ENCODE assay signal across 10 cellular contexts in the genomic region with DNA sequence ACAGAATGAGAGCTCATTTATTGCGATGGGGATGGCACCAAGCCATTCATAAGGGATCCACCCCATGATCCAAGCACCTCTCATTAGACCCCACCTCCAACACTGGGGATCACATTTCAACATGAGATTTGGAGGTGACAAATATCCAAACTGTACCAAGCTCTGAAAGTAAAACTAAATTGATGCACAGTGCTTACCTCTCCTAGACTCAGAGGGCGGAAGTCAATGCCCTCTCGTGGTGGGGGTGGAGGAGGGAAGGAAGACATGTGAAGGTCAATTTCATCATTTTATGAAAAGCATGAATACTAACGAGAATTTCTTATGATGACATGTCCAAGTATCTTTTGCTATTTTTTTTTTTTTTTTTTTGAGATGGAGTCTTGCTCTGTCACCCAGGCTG.
A peak's percentile ranks its signal among the peaks of the same experiment; 100 is the strongest.
DNase-seq lines count a peak whose midpoint lies in the region; ATAC-seq lines count a peak whose summit lies in the region.
"Had no signal": no experiment of that assay in that cellular context is flagged by ENCODE, and none has a peak within 500 bp of the region (broad histone marks: within the 10 kb centered on the region; RNA-seq: fewer than 3 reads in every experiment).

No MANE protein-coding gene starts in this region.

- H2AFZ ChIP-seq in neuronal stem cell (ENCODE audit: low read length): no peak overlapping the region

- H3K36me3 ChIP-seq in neuronal stem cell (replicated peaks in 1 of 2; ENCODE audit: control insufficient read depth in 2 of 2, insufficient read depth in 2 of 2, low read length in 2 of 2): no peaks in the 10 kb centered on the region

- H4K91ac ChIP-seq in neuronal stem cell (ENCODE audit: low read depth, low read length, poor library complexity): no peak overlapping the region

- no peaks in the 10 kb centered on the region for H3K9me3 ChIP-seq in neuronal stem cell (replicated peaks in 1 of 2; ENCODE audit: control insufficient read depth in 2 of 2, insufficient read depth in 1 of 2, low read depth in 1 of 2, low read length in 2 of 2)

- H2BK5ac ChIP-seq in neuronal stem cell (ENCODE audit: low read length): no peak overlapping the region

- ATAC-seq in GM18502 (IDR thresholded peaks at IDR 0.05; ENCODE audit: poor library complexity, unreplicated experiment) (peak; percentile 61), GM19468 (IDR thresholded peaks at IDR 0.05; ENCODE audit: extremely low read depth, unreplicated experiment) (peak; percentile 29), HG03520 (IDR thresholded peaks at IDR 0.05; ENCODE audit: unreplicated experiment) (peak; percentile 79), left lobe of liver (peak; percentile 28)

- no peak overlapping the region for H3K9ac ChIP-seq in neuronal stem cell (ENCODE audit: low read depth, low read length, poor library complexity)

- H3K14ac ChIP-seq in neuronal stem cell (ENCODE audit: low read length): no peak overlapping the region

- no peaks in the 10 kb centered on the region for H3K27me3 ChIP-seq in neuronal stem cell (ENCODE audit: control insufficient read depth in 3 of 3, insufficient read depth in 3 of 3, low read depth in 1 of 3, low read length in 3 of 3)

- no peak overlapping the region for H2BK15ac ChIP-seq in neuronal stem cell (ENCODE audit: low read length)

- H3K4ac ChIP-seq in neuronal stem cell (ENCODE audit: low read length): no peak overlapping the region

- H2AK5ac ChIP-seq in neuronal stem cell (ENCODE audit: low read depth, low read length): no peak overlapping the region

- H3K4me2 ChIP-seq in neuronal stem cell (ENCODE audit: insufficient read depth, low read length, poor library complexity, severe bottlenecking): no peak overlapping the region

- no peak overlapping the region for H2BK12ac ChIP-seq in neuronal stem cell (ENCODE audit: low read length)

- no peak overlapping the region for H4K8ac ChIP-seq in neuronal stem cell (ENCODE audit: low read depth, low read length)

- H3K79me1 ChIP-seq in neuronal stem cell (ENCODE audit: low read depth, low read length): no peaks in the 10 kb centered on the region

- no peak overlapping the region for H3K4me3 ChIP-seq in neuronal stem cell (ENCODE audit: low read length in 2 of 2)

- no peak for DNase-seq in left lobe of liver (ENCODE audit: low spot score)
- DNase-seq in iPS-NIHi11 (ENCODE audit: low spot score): no peak
- no peak for DNase-seq in neuronal stem cell (ENCODE audit: low spot score)
- DNase-seq in hepatic stellate cell (ENCODE audit: low spot score): no peak
- DNase-seq: DND-41; effector CD4-positive, alpha-beta T cell; NCI-H345 had no signal

- H3K27ac ChIP-seq in neuronal stem cell (replicated peaks; ENCODE audit: low read length): no peak overlapping the region

- peaks cover 0 to 3% of the 10 kb centered on the region in 2 donors for H3K4me1 ChIP-seq in neuronal stem cell (ENCODE audit: control insufficient read depth in 2 of 2, insufficient read depth in 1 of 2, low read depth in 1 of 2, low read length in 2 of 2)

- no peak overlapping the region for H3K18ac ChIP-seq in neuronal stem cell (ENCODE audit: low read length)

- no peak overlapping the region for H2BK120ac ChIP-seq in neuronal stem cell (ENCODE audit: low read depth, low read length)

- no CpG with 5 or more reads among the region's 4 CpGs for WGBS in neuronal stem cell (ENCODE audit: extremely low coverage in 2 of 2, insufficient read length in 2 of 2, insufficient replicate concordance in 1 of 2), 2 donors

- H3K23ac ChIP-seq in neuronal stem cell (ENCODE audit: low read depth, low read length, poor library complexity): no peak overlapping the region

Comparison
In these comparisons a context has a peak if more than half of its experiments do, and no peak if none do; other contexts are left out.
1. ATAC-seq: peak in every context shown above with its lines; median percentile 79 in HG03520; 61 in GM18502; 29 in GM19468; 28 in left lobe of liver.